In genomic region chr17:51121620-51122472, GRCh38 we compare ENCODE assay signal across 1 cellular context.
TF ChIP-seq lines count a peak whose summit lies in the region.

No MANE protein-coding gene starts in this region.

TF ChIP-seq in K562, 482 proteins besides CTCF, POLR2A, EP300 and RAD21 (continued from another document and continues in another):
- peak; percentile 51; the same call in 1 of the 2 replicates for TF ChIP-seq ZFP91 (CRISPR knock-in tag; IDR thresholded peaks at IDR 0.05)
- no peak for TF ChIP-seq TFAM (CRISPR knock-in tag; conservative IDR thresholded peaks at IDR 0.05)
- TF ChIP-seq TRIM25 (IDR thresholded peaks at IDR 0.05; ENCODE audit: borderline replicate concordance): no peak
- TF ChIP-seq KLF16 (IDR thresholded peaks at IDR 0.05): peak; percentile 27
- TF ChIP-seq PHB2 (IDR thresholded peaks at IDR 0.05; ENCODE audit: low read depth): no peak
- TF ChIP-seq NBN (IDR thresholded peaks at IDR 0.05; ENCODE audit: low read depth): peak; percentile 84
- TF ChIP-seq ZNF785 (CRISPR knock-in tag; IDR thresholded peaks at IDR 0.05): no peak
- TF ChIP-seq NRF1 (conservative IDR thresholded peaks at IDR 0.05 in 1 of 2, IDR thresholded peaks at IDR 0.05 in 1 of 2): peak; percentile 32 to 52; a peak in 2 of 4 replicates
- TF ChIP-seq, protein P1, sequence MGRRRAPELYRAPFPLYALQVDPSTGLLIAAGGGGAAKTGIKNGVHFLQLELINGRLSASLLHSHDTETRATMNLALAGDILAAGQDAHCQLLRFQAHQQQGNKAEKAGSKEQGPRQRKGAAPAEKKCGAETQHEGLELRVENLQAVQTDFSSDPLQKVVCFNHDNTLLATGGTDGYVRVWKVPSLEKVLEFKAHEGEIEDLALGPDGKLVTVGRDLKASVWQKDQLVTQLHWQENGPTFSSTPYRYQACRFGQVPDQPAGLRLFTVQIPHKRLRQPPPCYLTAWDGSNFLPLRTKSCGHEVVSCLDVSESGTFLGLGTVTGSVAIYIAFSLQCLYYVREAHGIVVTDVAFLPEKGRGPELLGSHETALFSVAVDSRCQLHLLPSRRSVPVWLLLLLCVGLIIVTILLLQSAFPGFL (CRISPR knock-in tag; IDR thresholded peaks at IDR 0.05): no peak
- TF ChIP-seq, protein P2, sequence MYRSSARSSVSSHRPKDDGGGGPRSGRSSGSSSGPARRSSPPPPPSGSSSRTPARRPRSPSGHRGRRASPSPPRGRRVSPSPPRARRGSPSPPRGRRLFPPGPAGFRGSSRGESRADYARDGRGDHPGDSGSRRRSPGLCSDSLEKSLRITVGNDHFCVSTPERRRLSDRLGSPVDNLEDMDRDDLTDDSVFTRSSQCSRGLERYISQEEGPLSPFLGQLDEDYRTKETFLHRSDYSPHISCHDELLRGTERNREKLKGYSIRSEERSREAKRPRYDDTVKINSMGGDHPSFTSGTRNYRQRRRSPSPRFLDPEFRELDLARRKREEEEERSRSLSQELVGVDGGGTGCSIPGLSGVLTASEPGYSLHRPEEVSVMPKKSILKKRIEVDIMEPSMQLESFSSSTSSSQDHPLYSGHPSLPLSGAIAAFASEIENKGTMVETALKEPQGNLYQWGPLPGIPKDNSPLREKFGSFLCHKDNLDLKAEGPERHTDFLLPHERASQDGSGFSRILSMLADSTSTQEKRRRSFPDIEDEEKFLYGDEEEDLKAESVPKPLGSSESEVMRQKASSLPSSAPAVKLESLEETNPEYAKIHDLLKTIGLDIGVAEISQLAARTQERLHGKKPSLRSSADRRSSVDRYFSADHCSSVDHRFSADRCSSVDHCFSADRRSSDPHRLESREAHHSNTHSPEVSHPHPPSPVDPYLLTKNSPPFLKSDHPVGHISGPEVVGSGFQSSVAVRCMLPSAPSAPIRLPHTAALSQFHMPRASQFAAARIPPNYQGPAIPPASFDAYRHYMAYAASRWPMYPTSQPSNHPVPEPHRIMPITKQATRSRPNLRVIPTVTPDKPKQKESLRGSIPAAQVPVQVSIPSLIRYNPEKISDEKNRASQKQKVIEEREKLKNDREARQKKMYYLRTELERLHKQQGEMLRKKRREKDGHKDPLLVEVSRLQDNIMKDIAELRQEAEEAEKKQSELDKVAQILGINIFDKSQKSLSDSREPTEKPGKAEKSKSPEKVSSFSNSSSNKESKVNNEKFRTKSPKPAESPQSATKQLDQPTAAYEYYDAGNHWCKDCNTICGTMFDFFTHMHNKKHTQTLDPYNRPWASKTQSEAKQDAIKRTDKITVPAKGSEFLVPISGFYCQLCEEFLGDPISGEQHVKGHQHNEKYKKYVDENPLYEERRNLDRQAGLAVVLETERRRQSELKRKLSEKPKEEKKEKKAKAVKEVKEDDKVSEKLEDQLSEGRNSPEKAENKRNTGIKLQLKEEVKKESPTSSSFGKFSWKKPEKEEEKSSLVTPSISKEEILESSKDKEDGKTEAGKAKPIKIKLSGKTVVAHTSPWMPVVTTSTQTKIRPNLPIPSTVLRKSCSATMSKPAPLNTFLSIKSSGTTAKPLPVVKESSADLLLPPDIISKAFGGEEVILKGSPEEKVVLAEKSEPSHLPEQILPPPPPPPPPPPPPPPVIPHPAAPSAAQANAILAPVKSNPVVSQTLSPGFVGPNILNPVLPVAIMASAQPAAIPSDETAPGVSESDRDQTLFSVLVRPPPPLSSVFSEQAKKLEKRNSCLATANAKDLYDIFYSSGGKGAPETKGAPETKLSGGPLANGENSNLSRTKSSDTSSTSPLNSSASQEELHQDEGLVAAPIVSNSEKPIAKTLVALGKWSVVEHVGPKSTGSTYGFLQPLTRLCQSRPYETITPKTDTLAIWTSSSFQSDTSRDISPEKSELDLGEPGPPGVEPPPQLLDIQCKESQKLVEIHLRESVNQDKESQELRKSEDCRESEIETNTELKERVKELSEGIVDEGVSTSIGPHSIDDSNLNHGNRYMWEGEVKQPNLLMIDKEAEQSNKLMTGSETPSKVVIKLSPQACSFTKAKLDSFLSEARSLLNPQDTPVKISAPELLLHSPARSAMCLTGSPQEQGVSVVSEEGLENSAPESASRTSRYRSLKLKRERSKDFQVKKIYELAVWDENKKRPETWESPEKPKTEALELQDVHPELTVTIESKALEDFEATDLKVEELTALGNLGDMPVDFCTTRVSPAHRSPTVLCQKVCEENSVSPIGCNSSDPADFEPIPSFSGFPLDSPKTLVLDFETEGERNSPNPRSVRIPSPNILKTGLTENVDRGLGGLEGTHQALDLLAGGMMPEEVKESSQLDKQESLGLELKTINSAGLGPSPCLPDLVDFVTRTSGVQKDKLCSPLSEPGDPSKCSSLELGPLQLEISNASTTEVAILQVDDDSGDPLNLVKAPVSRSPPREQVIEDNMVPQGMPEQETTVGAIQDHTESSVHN (IDR thresholded peaks at IDR 0.05; ENCODE audit: borderline replicate concordance in 1 of 2, low read depth in 1 of 2): peak in 1 of 2 experiments; percentile 98; a peak in 2 of 4 replicates
- no peak for TF ChIP-seq NR4A1 (CRISPR knock-in tag; IDR thresholded peaks at IDR 0.05)
- no peak for TF ChIP-seq NR4A1 (tag; IDR thresholded peaks at IDR 0.05)
- TF ChIP-seq SMARCC2 (IDR thresholded peaks at IDR 0.05; ENCODE audit: low read depth): peak; percentile 66; the same call in 1 of the 2 replicates
- TF ChIP-seq MEF2A (IDR thresholded peaks at IDR 0.05; ENCODE audit: control insufficient read depth, low read depth, low read length): 0 out of 2 replicates have a peak, but pooled peaks have one; percentile 37
- TF ChIP-seq HIVEP1 (CRISPR knock-in tag; IDR thresholded peaks at IDR 0.05): no peak
- TF ChIP-seq, protein P3, sequence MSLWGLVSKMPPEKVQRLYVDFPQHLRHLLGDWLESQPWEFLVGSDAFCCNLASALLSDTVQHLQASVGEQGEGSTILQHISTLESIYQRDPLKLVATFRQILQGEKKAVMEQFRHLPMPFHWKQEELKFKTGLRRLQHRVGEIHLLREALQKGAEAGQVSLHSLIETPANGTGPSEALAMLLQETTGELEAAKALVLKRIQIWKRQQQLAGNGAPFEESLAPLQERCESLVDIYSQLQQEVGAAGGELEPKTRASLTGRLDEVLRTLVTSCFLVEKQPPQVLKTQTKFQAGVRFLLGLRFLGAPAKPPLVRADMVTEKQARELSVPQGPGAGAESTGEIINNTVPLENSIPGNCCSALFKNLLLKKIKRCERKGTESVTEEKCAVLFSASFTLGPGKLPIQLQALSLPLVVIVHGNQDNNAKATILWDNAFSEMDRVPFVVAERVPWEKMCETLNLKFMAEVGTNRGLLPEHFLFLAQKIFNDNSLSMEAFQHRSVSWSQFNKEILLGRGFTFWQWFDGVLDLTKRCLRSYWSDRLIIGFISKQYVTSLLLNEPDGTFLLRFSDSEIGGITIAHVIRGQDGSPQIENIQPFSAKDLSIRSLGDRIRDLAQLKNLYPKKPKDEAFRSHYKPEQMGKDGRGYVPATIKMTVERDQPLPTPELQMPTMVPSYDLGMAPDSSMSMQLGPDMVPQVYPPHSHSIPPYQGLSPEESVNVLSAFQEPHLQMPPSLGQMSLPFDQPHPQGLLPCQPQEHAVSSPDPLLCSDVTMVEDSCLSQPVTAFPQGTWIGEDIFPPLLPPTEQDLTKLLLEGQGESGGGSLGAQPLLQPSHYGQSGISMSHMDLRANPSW (CRISPR knock-in tag; IDR thresholded peaks at IDR 0.05): no peak
- 0 out of 2 replicates have a peak, but pooled peaks have one; percentile 21 for TF ChIP-seq SIN3B (IDR thresholded peaks at IDR 0.05; ENCODE audit: low read depth)
- TF ChIP-seq SUPT5H (IDR thresholded peaks at IDR 0.05): peak; percentile 98
- TF ChIP-seq STAT5A (IDR thresholded peaks at IDR 0.05; ENCODE audit: borderline replicate concordance, low read length): peak; percentile 26; the same call in 1 of the 2 replicates
- TF ChIP-seq USF1 (CRISPR knock-in tag; IDR thresholded peaks at IDR 0.05): peak; percentile 100
- no peak for TF ChIP-seq CHAMP1 (IDR thresholded peaks at IDR 0.05)
- peak in 1 of 2 experiments; percentile 54; a peak in 1 of 4 replicates for TF ChIP-seq ZMIZ1 (IDR thresholded peaks at IDR 0.05; ENCODE audit: low read depth in 2 of 2, low read length in 2 of 2)
- TF ChIP-seq ZNF134 (CRISPR knock-in tag; conservative IDR thresholded peaks at IDR 0.05): no peak
- TF ChIP-seq ZNF740 (CRISPR knock-in tag; IDR thresholded peaks at IDR 0.05): no peak
- no peak for TF ChIP-seq ZNF740 (tag; IDR thresholded peaks at IDR 0.05)
